ENCODE assay signal across 13 cellular contexts in the genomic region with DNA sequence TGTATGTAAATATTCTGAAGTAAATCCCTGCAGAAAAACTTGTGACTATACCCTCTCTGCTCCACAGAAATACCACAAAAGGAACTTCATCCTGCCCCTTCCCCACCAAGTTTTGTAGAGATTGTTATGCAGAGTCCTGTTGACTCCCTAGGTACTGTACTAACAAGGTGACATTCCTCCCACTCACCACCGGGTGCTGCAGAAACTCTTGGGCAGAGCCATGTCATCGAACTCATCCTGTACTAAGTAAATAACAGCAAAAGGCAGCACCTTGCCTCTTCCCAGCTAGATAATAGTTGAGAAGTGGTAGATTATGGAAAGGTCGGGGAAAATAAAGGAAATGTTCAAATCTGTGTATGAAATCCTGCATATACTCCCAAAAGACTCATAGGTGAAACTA.
DNase-seq lines count a peak whose midpoint lies in the region; ATAC-seq, FAIRE-seq and TF ChIP-seq lines count a peak whose summit lies in the region.
"Had no signal": no experiment of that assay in that cellular context is flagged by ENCODE, and none has a peak within 500 bp of the region (broad histone marks: within the 10 kb centered on the region; RNA-seq: fewer than 3 reads in every experiment).

No MANE protein-coding gene starts in this region.

- H3K9ac ChIP-seq in kidney (ENCODE audit: low read length in 2 of 2), result no peak overlapping the region

- no peak for FAIRE-seq in kidney (lab: Jason Lieb, UNC)

- intact Hi-C loops in kidney (cut with DNase I) (no loop called here), Right ventricle myocardium superior (cut with DNase I) (no loop called here)

- H3K27ac ChIP-seq in SJCRH30, result no peak overlapping the region; the same call in 1 of the 2 replicates
- no peak overlapping the region for H3K27ac ChIP-seq in kidney (ENCODE audit: low read depth in 2 of 2, low read length in 2 of 2)

- DNase-seq in SJCRH30 (peak; percentile 58 to 67), kidney (peak; percentile 18), Right ventricle myocardium superior (no peak), amniotic stem cell (lab: John Stamatoyannopoulos, UW) (no peak), NCI-H2171 (lab: John Stamatoyannopoulos, UW) (no peak)
- no peak for DNase-seq in stimulated activated CD4-positive, alpha-beta T cell treated with anti-CD3 and anti-CD28 coated beads, Interleukin-15, amount 100 ng/mL, for 24 hours
- DNase-seq: activated CD8-positive, alpha-beta memory T cell treated with anti-CD3 and anti-CD28 coated beads for 24 hours; hypothalamus; NCI-H1930; stimulated activated CD4-positive, alpha-beta T cell treated with anti-CD3 and anti-CD28 coated beads, Interleukin-12 subunit alpha, Interleukin-12 subunit beta, amount 100 ng/mL, for 4 hours had no signal

- TF ChIP-seq CTCF in GM12875 (IDR thresholded peaks at IDR 0.05; ENCODE audit: borderline replicate concordance, insufficient read depth, low read depth, low read length) (0 out of 2 replicates have a peak, but pooled peaks have one; percentile 14), kidney (IDR thresholded peaks at IDR 0.05; ENCODE audit: borderline replicate concordance, extremely low read depth, insufficient read depth) (no peak)

- H3K4me1 ChIP-seq in SJCRH30, result peaks cover 21% of the 10 kb centered on the region
- H3K4me1 ChIP-seq in kidney (ENCODE audit: control insufficient read depth in 1 of 2, insufficient read depth in 1 of 2, low read depth in 1 of 2, low read length in 2 of 2), result peaks cover 0 to 14% of the 10 kb centered on the region in 2 donors

- H3K27me3 ChIP-seq in SJCRH30, result no peaks in the 10 kb centered on the region

- no peaks in the 10 kb centered on the region for H3K36me3 ChIP-seq in SJCRH30
- H3K36me3 ChIP-seq in kidney (ENCODE audit: control insufficient read depth in 1 of 2, insufficient read depth in 2 of 2, low read length in 2 of 2), result no peaks in the 10 kb centered on the region

- H3K9me3 ChIP-seq in SJCRH30 (replicated peaks), result no peaks in the 10 kb centered on the region; the same call in 1 of the 2 replicates
- no peaks in the 10 kb centered on the region for H3K9me3 ChIP-seq in kidney (ENCODE audit: control insufficient read depth in 1 of 2, low read length in 2 of 2)

- H3K4me3 ChIP-seq in GM12875 (ENCODE audit: low read depth, low read length), result no peak overlapping the region
- H3K4me3 ChIP-seq in SJCRH30, result no peak overlapping the region
- peak overlapping the region in 1 of 2 donors; percentile 3 for H3K4me3 ChIP-seq in kidney (ENCODE audit: low read length in 2 of 2)

- ATAC-seq in HG03066 (IDR thresholded peaks at IDR 0.05; ENCODE audit: low read depth, unreplicated experiment), result peak; percentile 56
- ATAC-seq in Right ventricle myocardium superior (ENCODE audit: poor library complexity), result no peak
- ATAC-seq: natural killer cell treated with Interleukin-12 subunit alpha and Interleukin-12 subunit beta and Interleukin-15 and Interleukin-18, amount 100 ng/mL, for 72 hours had no signal

Comparison
In these comparisons a context has a peak if more than half of its experiments do, and no peak if none do; other contexts are left out.
1. DNase-seq: peak in SJCRH30 (2 of 2) and kidney (single experiment); none in stimulated activated CD4-positive, alpha-beta T cell treated with anti-CD3 and anti-CD28 coated beads, Interleukin-15, amount 100 ng/mL, for 24 hours (single experiment), Right ventricle myocardium superior (single experiment), amniotic stem cell (single experiment) and NCI-H2171 (single experiment).